ENCODE assay signal across 11 cellular contexts in the genomic region with DNA sequence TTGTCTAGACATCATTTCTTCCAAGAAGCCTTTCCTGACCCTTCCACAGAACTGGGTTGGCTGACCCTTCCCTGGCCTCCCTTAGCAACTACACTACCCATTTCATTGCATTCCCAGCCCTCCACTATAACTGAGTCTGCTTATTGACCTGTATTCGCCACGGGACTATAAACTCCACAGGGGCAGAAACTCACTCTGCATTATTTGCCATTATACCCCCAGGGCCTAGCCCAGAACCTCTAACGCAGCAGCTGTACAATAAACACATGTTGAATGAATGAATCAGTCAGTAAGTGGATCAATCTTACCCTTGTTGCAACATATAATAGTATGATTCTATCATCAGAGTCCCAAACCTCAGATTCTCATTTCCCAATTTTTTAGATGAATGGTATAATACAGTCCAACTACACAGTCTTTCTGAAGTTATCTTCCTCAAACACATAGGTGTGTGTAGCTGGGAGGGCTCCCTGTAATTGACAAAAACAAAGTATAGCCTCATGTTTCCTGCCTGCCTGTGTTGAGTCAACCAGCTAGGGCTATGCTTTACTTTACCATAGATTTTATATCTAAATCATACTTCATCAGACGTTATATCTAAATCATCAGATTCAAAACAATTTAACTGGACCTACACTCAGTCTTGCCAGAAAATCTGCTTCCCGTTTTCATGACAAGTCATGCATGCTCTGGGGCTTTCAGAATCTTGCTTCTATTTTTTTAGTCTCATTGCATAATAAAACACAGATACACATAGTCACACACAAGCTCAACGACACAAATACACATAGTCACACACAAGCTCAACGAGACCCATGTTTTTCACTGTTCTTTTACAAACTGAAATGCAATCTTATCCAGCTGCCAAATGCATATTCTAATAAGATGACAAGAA.
DNase-seq lines count a peak whose midpoint lies in the region; ATAC-seq, FAIRE-seq and TF ChIP-seq lines count a peak whose summit lies in the region.
"Had no signal": no experiment of that assay in that cellular context is flagged by ENCODE, and none has a peak within 500 bp of the region (broad histone marks: within the 10 kb centered on the region; RNA-seq: fewer than 3 reads in every experiment).

No MANE protein-coding gene starts in this region.

- FAIRE-seq in GM18507 (lab: Jason Lieb, UNC) = peak; percentile 38

- WGBS in smooth muscle cell (ENCODE audit: low lambda C conversion rate) = 53% methylated on average over 7 of the region's 7 CpGs

- H3K36me3 ChIP-seq in smooth muscle cell (ENCODE audit: low read depth) (no peaks in the 10 kb centered on the region), ascending aorta (no peaks in the 10 kb centered on the region), WERI-Rb-1 (no peaks in the 10 kb centered on the region)
- H3K36me3 ChIP-seq: tibial artery had no signal

- H3K27me3 ChIP-seq in foreskin keratinocyte (peaks cover 20% of the 10 kb centered on the region), smooth muscle cell (ENCODE audit: low read depth) (no peaks in the 10 kb centered on the region), ascending aorta (no peaks in the 10 kb centered on the region), WERI-Rb-1 (ENCODE audit: insufficient read depth, low read depth, severe bottlenecking) (peaks cover 48% of the 10 kb centered on the region)
- H3K27me3 ChIP-seq: tibial artery had no signal

- H3K9me3 ChIP-seq in smooth muscle cell (replicated peaks; ENCODE audit: low read depth) (no peaks in the 10 kb centered on the region), ascending aorta (no peaks in the 10 kb centered on the region), WERI-Rb-1 (ENCODE audit: severe bottlenecking) (no peaks in the 10 kb centered on the region)

- no peaks in the 10 kb centered on the region for H4K20me1 ChIP-seq in smooth muscle cell (ENCODE audit: low read depth)

- H3K4me1 ChIP-seq in foreskin keratinocyte = no peaks in the 10 kb centered on the region
- peaks cover 8% of the 10 kb centered on the region for H3K4me1 ChIP-seq in smooth muscle cell (ENCODE audit: low read depth)
- H3K4me1 ChIP-seq in ascending aorta = no peaks in the 10 kb centered on the region

- H3K4me2 ChIP-seq in smooth muscle cell = peak overlapping the region; percentile 74

- H3K27ac ChIP-seq in foreskin keratinocyte (no peak overlapping the region), smooth muscle cell (ENCODE audit: low read depth) (peak overlapping the region; percentile 88), ascending aorta (peak overlapping the region in 1 of 2 donors; percentile 34), WERI-Rb-1 (no peak overlapping the region)

- no peak for TF ChIP-seq CTCF in foreskin keratinocyte (conservative IDR thresholded peaks at IDR 0.05)
- TF ChIP-seq CTCF in smooth muscle cell (IDR thresholded peaks at IDR 0.05; ENCODE audit: borderline replicate concordance, insufficient read depth, poor library complexity, severe bottlenecking) = no peak
- no peak for TF ChIP-seq CTCF in ascending aorta (IDR thresholded peaks at IDR 0.05)
- no peak for TF ChIP-seq CTCF in WERI-Rb-1 (IDR thresholded peaks at IDR 0.05; ENCODE audit: low read depth, low read length)

- no peaks in the 10 kb centered on the region for H3K79me2 ChIP-seq in smooth muscle cell (ENCODE audit: low read depth)

- peaks cover 10% of the 10 kb centered on the region for H3F3A ChIP-seq in smooth muscle cell (ENCODE audit: low read depth)

- intact Hi-C loops in ascending aorta (cut with DNase I) = no loop called here

- no peak overlapping the region for H3K4me3 ChIP-seq in smooth muscle cell
- H3K4me3 ChIP-seq in ascending aorta = no peak overlapping the region
- no peak overlapping the region for H3K4me3 ChIP-seq in WERI-Rb-1 (ENCODE audit: low read depth, low read length)
- H3K4me3 ChIP-seq: tibial artery had no signal

- H3K9ac ChIP-seq in smooth muscle cell (ENCODE audit: low read depth) = peak overlapping the region; percentile 54

- no peak overlapping the region for H2AFZ ChIP-seq in smooth muscle cell (ENCODE audit: low read depth)

- no peak for ATAC-seq in foreskin keratinocyte
- ATAC-seq in HG03378 (IDR thresholded peaks at IDR 0.05; ENCODE audit: unreplicated experiment) = no peak

- DNase-seq in GM18507 (ENCODE audit: extremely low spot score, insufficient read length, low read depth) (no peak), RPMI7951 (ENCODE audit: low read depth) (peak; percentile 62), foreskin keratinocyte (peak; percentile 13 to 41), smooth muscle cell (lab: John Stamatoyannopoulos, UW; ENCODE audit: unreplicated experiment) (no peak), ascending aorta (ENCODE audit: low spot score in 2 of 2) (no peak), COLO668 (lab: John Stamatoyannopoulos, UW; ENCODE audit: unreplicated experiment) (no peak), WERI-Rb-1 (no peak)
- DNase-seq: DND-41, NCI-H1048, tibial artery had no signal

Comparison
In these comparisons a context has a peak if more than half of its experiments do, and no peak if none do; other contexts are left out.
1. DNase-seq: peak in RPMI7951 (single experiment) and foreskin keratinocyte (2 of 2); none in GM18507 (single experiment), smooth muscle cell (single experiment), ascending aorta (0 of 2), COLO668 (single experiment) and WERI-Rb-1 (single experiment).